In the genomic region with DNA sequence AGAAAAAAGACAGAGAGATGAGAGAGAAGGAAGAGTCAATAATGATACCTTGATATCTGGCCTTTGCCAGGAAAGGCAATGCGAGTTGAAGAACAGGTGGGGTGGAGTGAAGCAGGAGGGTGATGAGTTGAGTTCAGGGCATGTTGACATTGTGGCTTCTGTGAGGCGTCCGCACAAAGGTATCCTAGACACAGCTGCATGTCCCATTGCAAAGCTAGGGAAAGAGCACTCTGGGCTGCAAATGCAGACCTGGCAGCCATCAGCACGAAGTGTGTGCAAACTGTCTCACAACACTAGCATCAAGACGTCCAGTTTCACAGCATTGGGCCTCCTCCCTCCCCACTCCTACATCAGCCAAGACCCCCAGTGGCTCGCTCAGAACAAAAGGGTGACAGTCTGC, we compare ENCODE assay signal across 28 cellular contexts. TPM values are rescaled to one million over a fixed set of nuclear protein-coding genes. Genes with fewer than 3 reads are reported as not detected.
DNase-seq lines count a peak whose midpoint lies in the region; ATAC-seq, FAIRE-seq and TF ChIP-seq lines count a peak whose summit lies in the region.
"Had no signal": no experiment of that assay in that cellular context is flagged by ENCODE, and none has a peak within 500 bp of the region (broad histone marks: within the 10 kb centered on the region; RNA-seq: fewer than 3 reads in every experiment).

No MANE protein-coding gene starts in this region.

- intact Hi-C loops in HepG2 (cut with micrococcal nuclease; ENCODE audit: unreplicated experiment), result no loop called here
- intact Hi-C loops in right lobe of liver (cut with DNase I), result no loop called here
- intact Hi-C loops in thyroid gland (cut with DNase I), result no loop called here

- peaks cover 20% of the 10 kb centered on the region for H3K27me3 Mint-ChIP-seq in type B pancreatic cell

- H3K9me3 Mint-ChIP-seq in type B pancreatic cell, result no peaks in the 10 kb centered on the region

- H3K4me1 ChIP-seq in HepG2 (ENCODE audit: insufficient read depth, low read length) (no peaks in the 10 kb centered on the region), right lobe of liver (no peaks in the 10 kb centered on the region), thyroid gland (no peaks in the 10 kb centered on the region)

- H2AFZ ChIP-seq in HepG2 (ENCODE audit: low read length), result no peak overlapping the region
- H2AFZ ChIP-seq: PC-9 had no signal

- WGBS in HepG2 (ENCODE audit: low lambda C conversion rate), result 9% methylated on average over 4 of the region's 6 CpGs
- WGBS in right lobe of liver (ENCODE audit: insufficient coverage, low coverage, low lambda C conversion rate, missing lambda C conversion rate), result 59% methylated on average over 2 of the region's 6 CpGs
- WGBS in thyroid gland, 2 donors, result 81 to 83% methylated on average over 6 of the region's 6 CpGs

- H3K9me3 ChIP-seq in HepG2 (ENCODE audit: low read length) (no peaks in the 10 kb centered on the region), right lobe of liver (no peaks in the 10 kb centered on the region), thyroid gland (no peaks in the 10 kb centered on the region)
- H3K9me3 ChIP-seq: SK-N-SH had no signal

- TF ChIP-seq RAD21 in HepG2 (CRISPR knock-in tag; IDR thresholded peaks at IDR 0.05), result no peak

- H3K36me3 ChIP-seq in HepG2 (replicated peaks in 1 of 2; ENCODE audit: control insufficient read depth in 1 of 2, insufficient read depth in 2 of 2, low read length in 2 of 2), result no peaks in the 10 kb centered on the region
- no peaks in the 10 kb centered on the region for H3K36me3 ChIP-seq in right lobe of liver
- H3K36me3 ChIP-seq in thyroid gland, result no peaks in the 10 kb centered on the region

- POLR2A ChIA-PET in HepG2 (lab: Yijun Ruan, JAX), result no interaction called here

- H3K27ac ChIP-seq in HepG2 (ENCODE audit: extremely low read length, insufficient read depth, low read length) (no peak overlapping the region), right lobe of liver (no peak overlapping the region), thyroid gland (no peak overlapping the region)
- H3K27ac ChIP-seq: 22Rv1, C4-2B, HL-60, PC-9 had no signal

- no peak for TF ChIP-seq CTCF in HepG2 (CRISPR knock-in tag; IDR thresholded peaks at IDR 0.05)
- TF ChIP-seq CTCF in right lobe of liver (IDR thresholded peaks at IDR 0.05), result no peak
- TF ChIP-seq CTCF in type B pancreatic cell (conservative IDR thresholded peaks at IDR 0.05), result no peak
- no peak for TF ChIP-seq CTCF in thyroid gland (IDR thresholded peaks at IDR 0.05)

- no peak overlapping the region for H3K9ac ChIP-seq in HepG2 (ENCODE audit: insufficient read depth, low read depth, low read length)
- H3K9ac ChIP-seq: SK-N-SH had no signal

- H3K27me3 ChIP-seq in HepG2 (ENCODE audit: control insufficient read depth in 1 of 2, insufficient read depth in 2 of 2, low read length in 2 of 2), result peaks cover 2 to 20% of the 10 kb centered on the region in 2 experiments; a peak in 2 of 5 replicates
- no peaks in the 10 kb centered on the region for H3K27me3 ChIP-seq in right lobe of liver
- no peaks in the 10 kb centered on the region for H3K27me3 ChIP-seq in thyroid gland

- peak; percentile 61 for DNase-seq in DMS53 (lab: John Stamatoyannopoulos, UW)
- DNase-seq in DMS53 treated with DMSO at 0.1 percent for 48 hours (lab: John Stamatoyannopoulos, UW; ENCODE audit: unreplicated experiment), result no peak
- DNase-seq in HepG2 (ENCODE audit: low spot score), result no peak
- no peak for DNase-seq in right lobe of liver
- DNase-seq in NCI-H510A treated with DMSO at 0.1 percent for 48 hours (lab: John Stamatoyannopoulos, UW), result peak; percentile 81
- no peak for DNase-seq in type B pancreatic cell (ENCODE audit: extremely low spot score, unreplicated experiment)
- DNase-seq in thyroid gland, result no peak
- no peak for DNase-seq in T-helper 9 cell
- DNase-seq: GOT3, HCEC 1CT, KBM-7, MM.1S, NCI-H1048, NCI-H1436 treated with DMSO at 0.1 percent for 48 hours, NCI-H1930, NCI-H2171 treated with DMSO at 0.1 percent for 48 hours, NCI-H524 treated with DMSO at 0.1 percent for 48 hours, PC-9, RPMI8226, SIG-M5, SK-N-SH had no signal

- H3K4me1 Mint-ChIP-seq in type B pancreatic cell (ENCODE audit: unreplicated experiment), result peaks cover 5% of the 10 kb centered on the region

- FAIRE-seq in HepG2 (lab: Jason Lieb, UNC), result no peak
- FAIRE-seq: GM12892, GM18507 had no signal

- no peak overlapping the region for H3K4me2 ChIP-seq in HepG2 (ENCODE audit: low read depth, low read length)
- H3K4me2 ChIP-seq: PC-9, SK-N-SH had no signal

- no peaks in the 10 kb centered on the region for H3K36me3 Mint-ChIP-seq in type B pancreatic cell

- H3K27ac Mint-ChIP-seq in type B pancreatic cell, result peak overlapping the region; percentile 28

- TF ChIP-seq POLR2A in HepG2 (IDR thresholded peaks at IDR 0.05; ENCODE audit: insufficient read depth in 1 of 2, low read depth in 2 of 2, low read length in 2 of 2) (no peak), right lobe of liver (IDR thresholded peaks at IDR 0.05) (no peak), thyroid gland (IDR thresholded peaks at IDR 0.05) (no peak)

- H3K4me3 ChIP-seq in HepG2 (replicated peaks in 1 of 3; ENCODE audit: insufficient read depth in 1 of 3, low read depth in 2 of 3, low read length in 3 of 3) (no peak overlapping the region), right lobe of liver (no peak overlapping the region), thyroid gland (replicated peaks in 1 of 3) (no peak overlapping the region)
- H3K4me3 ChIP-seq: PC-9 had no signal

- no peak overlapping the region for H3K4me3 Mint-ChIP-seq in type B pancreatic cell

- in situ Hi-C loops in HepG2 (cut with HindIII; ENCODE audit: extremely low pct_ligation_motif_present, low pct_unique_long_range_greater_than_20kb), result no loop called here

- ATAC-seq in HepG2 (peak; percentile 54; the same call in 1 of the 3 replicates), right lobe of liver (no peak)

- CTCF ChIA-PET in HepG2 (lab: Yijun Ruan, JAX; ENCODE audit: low intra/inter-chr PET ratio, low total read pairs), result no interaction called here

- BruUV-seq in HepG2 (replicated peaks; lab: Mats Ljungman, UMichigan), result no TSS peak

- TF ChIP-seq EP300 in HepG2 (IDR thresholded peaks at IDR 0.05; ENCODE audit: low read depth in 2 of 2, low read length in 2 of 2) (no peak), HepG2 (CRISPR knock-in tag; IDR thresholded peaks at IDR 0.05; ENCODE audit: borderline replicate concordance) (no peak)

- H3K79me2 ChIP-seq in HepG2 (ENCODE audit: insufficient read depth, low read length), result no peaks in the 10 kb centered on the region

- no peaks in the 10 kb centered on the region for H4K20me1 ChIP-seq in HepG2 (ENCODE audit: insufficient read depth, low read length)

TF ChIP-seq in HepG2, 621 proteins besides CTCF, POLR2A, EP300 and RAD21:
- TF ChIP-seq ZNF563 (CRISPR knock-in tag; IDR thresholded peaks at IDR 0.05) (peak; percentile 72; the same call in 1 of the 2 replicates), SATB2 (CRISPR knock-in tag; IDR thresholded peaks at IDR 0.05) (no peak), FOXA1 (IDR thresholded peaks at IDR 0.05) (no peak), FOXA1 (CRISPR knock-in tag; IDR thresholded peaks at IDR 0.05) (0 out of 2 replicates have a peak, but pooled peaks have one; percentile 19)
- TF ChIP-seq, protein P1, sequence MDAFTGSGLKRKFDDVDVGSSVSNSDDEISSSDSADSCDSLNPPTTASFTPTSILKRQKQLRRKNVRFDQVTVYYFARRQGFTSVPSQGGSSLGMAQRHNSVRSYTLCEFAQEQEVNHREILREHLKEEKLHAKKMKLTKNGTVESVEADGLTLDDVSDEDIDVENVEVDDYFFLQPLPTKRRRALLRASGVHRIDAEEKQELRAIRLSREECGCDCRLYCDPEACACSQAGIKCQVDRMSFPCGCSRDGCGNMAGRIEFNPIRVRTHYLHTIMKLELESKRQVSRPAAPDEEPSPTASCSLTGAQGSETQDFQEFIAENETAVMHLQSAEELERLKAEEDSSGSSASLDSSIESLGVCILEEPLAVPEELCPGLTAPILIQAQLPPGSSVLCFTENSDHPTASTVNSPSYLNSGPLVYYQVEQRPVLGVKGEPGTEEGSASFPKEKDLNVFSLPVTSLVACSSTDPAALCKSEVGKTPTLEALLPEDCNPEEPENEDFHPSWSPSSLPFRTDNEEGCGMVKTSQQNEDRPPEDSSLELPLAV (CRISPR knock-in tag; conservative IDR thresholded peaks at IDR 0.05; ENCODE audit: low read depth), result no peak

RNA-seq across cellular contexts. Expression of a gene that starts 36.1 kb away (rescaled TPM):
- not detected in 2 replicates for total RNA-seq in HepG2 (2016; rRNA removed; fragmentation: Illumina TruSeq; extraction: Trizol)
- not detected in 2 replicates for total RNA-seq in HepG2 (2016; cell fraction: cytosol; rRNA removed; fragmentation: Illumina TruSeq; extraction: Trizol; ENCODE audit: low read depth)
- total RNA-seq in HepG2 (2016; cell fraction: insoluble cytoplasmic fraction; rRNA removed; fragmentation: Illumina TruSeq; extraction: Trizol), result not detected in 2 replicates
- total RNA-seq in HepG2 (2016; cell fraction: membrane; rRNA removed; fragmentation: Illumina TruSeq; extraction: Trizol), result not detected in 2 replicates
- total RNA-seq in HepG2 (2016; cell fraction: nucleus; rRNA removed; fragmentation: Illumina TruSeq; extraction: Trizol), result not detected in 2 replicates
- not detected in 2 replicates for polyA plus RNA-seq in HepG2 (2011; rRNA removed)
- not detected in 2 replicates for polyA plus RNA-seq in HepG2 (2011; cell fraction: cytosol; rRNA removed)
- not detected in 2 replicates for polyA plus RNA-seq in HepG2 (2011; cell fraction: nucleus; rRNA removed)
- not detected in 2 replicates for polyA plus RNA-seq in HepG2 (2012)
- not detected in 2 replicates for polyA plus RNA-seq in HepG2 (2016; cell fraction: cytosol; fragmentation: Illumina TruSeq; extraction: Trizol; ENCODE audit: low read depth)
- polyA plus RNA-seq in HepG2 (2016; cell fraction: insoluble cytoplasmic fraction; fragmentation: Illumina TruSeq; extraction: Trizol; ENCODE audit: low read depth), result not detected in 2 replicates
- polyA plus RNA-seq in HepG2 (2016; cell fraction: membrane; fragmentation: Illumina TruSeq; extraction: Trizol; ENCODE audit: low read depth), result not detected in 2 replicates
- polyA plus RNA-seq in HepG2 (2016; cell fraction: nucleus; fragmentation: Illumina TruSeq; extraction: Trizol; ENCODE audit: insufficient read depth, low read depth), result not detected in 2 replicates
- not detected in 2 replicates for polyA minus RNA-seq in HepG2 (2011; rRNA and poly(A)+ RNA removed; ENCODE audit: low replicate concordance)
- polyA minus RNA-seq in HepG2 (2011; cell fraction: cytosol; rRNA and poly(A)+ RNA removed), result not detected in 2 replicates
- polyA minus RNA-seq in HepG2 (2011; cell fraction: nucleus; rRNA and poly(A)+ RNA removed), result not detected in 2 replicates
- under 1 TPM in 1 of 6 experiments, not detected in 5; 0.66 TPM for total RNA-seq in right lobe of liver
- not detected in 2 replicates for total RNA-seq in type B pancreatic cell (ENCODE audit: low replicate concordance)
- total RNA-seq in thyroid gland, result not detected
- total RNA-seq: G401, HT-29, PC-9 had no signal
- polyA plus RNA-seq: SK-N-SH had no signal

Comparison
In these comparisons a context has a peak if more than half of its experiments do, and no peak if none do; other contexts are left out.
1. DNase-seq: peak in DMS53 (single experiment) and NCI-H510A treated with DMSO at 0.1 percent for 48 hours (single experiment); none in DMS53 treated with DMSO at 0.1 percent for 48 hours (single experiment), HepG2 (single experiment), right lobe of liver (0 of 3), type B pancreatic cell (single experiment), thyroid gland (0 of 2) and T-helper 9 cell (single experiment).